29 cellular contexts compared by ENCODE assay signal in the genomic region with DNA sequence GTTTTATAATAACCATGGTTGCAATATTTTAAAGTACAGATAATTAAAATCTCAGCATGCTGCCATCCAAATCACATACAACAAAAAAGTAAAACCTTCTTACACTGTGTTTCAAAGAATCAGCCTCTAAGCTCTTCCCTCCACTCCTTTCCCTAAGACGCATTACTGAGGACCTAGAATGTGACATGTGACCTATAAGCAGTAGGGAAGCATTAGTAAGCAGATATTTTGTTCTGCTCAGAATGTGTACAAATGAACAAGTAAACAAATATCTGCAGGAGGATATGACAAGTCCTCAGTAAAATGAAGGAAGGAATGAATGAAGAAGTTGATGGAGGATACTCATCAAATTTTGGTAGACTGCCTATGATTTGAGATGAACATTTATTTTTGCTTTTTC.
"Had no signal": no experiment of that assay in that cellular context is flagged by ENCODE, and none has a peak within 500 bp of the region (broad histone marks: within the 10 kb centered on the region; RNA-seq: fewer than 3 reads in every experiment).

No MANE protein-coding gene starts in this region.

- H3K9me3 ChIP-seq: breast epithelium, esophagus squamous epithelium, gastrocnemius medialis, left ventricle myocardium inferior, ovary, tibial nerve had no signal

- H3K27ac ChIP-seq: adrenal gland, breast epithelium, esophagus squamous epithelium, gastrocnemius medialis, left ventricle myocardium inferior, ovary, tibial nerve, VCaP had no signal

- ATAC-seq: gastrocnemius medialis; sciatic nerve; stimulated activated memory B cell treated with anti-CD40 and anti-IgM and Interleukin-4, amounts not matched to agents 10 μg/mL and 1 μg/mL and 100 μg/mL, for 72 hours had no signal

- H3K27me3 Mint-ChIP-seq: activated naive CD8-positive, alpha-beta T cell treated with anti-CD3 and anti-CD28 coated beads for 36 hours; progenitor cell of endocrine pancreas; stimulated activated memory B cell treated with anti-CD40 and anti-IgM and Interleukin-4, amounts not matched to agents 10 μg/mL and 1 μg/mL and 100 μg/mL, for 72 hours had no signal

- H3K4me1 ChIP-seq: adrenal gland, breast epithelium, esophagus squamous epithelium, gastrocnemius medialis, left ventricle myocardium inferior, tibial nerve had no signal

- H3K27me3 ChIP-seq: adrenal gland, breast epithelium, esophagus squamous epithelium, gastrocnemius medialis, ovary, tibial nerve had no signal

- H3K9me3 Mint-ChIP-seq: activated naive CD4-positive, alpha-beta T cell treated with anti-CD3 and anti-CD28 coated beads for 36 hours; activated naive CD8-positive, alpha-beta T cell treated with anti-CD3 and anti-CD28 coated beads for 36 hours; activated T-helper 1 cell treated with anti-CD3 and anti-CD28 coated beads, Interleukin-12 subunit alpha, Interleukin-12 subunit beta, Interleukin-2, Interleukin-4 antibody, amounts not matched to agents 30 ng/mL and 10 ng/mL and 1 ng/mL, durations not matched to agents 14 hours and 24 hours and 36 hours; nephron; stimulated activated memory B cell treated with anti-CD40 and anti-IgM and Interleukin-4, amounts not matched to agents 10 μg/mL and 1 μg/mL and 100 μg/mL, for 72 hours had no signal

- H3K36me3 ChIP-seq: adrenal gland, breast epithelium, ovary had no signal

- H3K4me3 ChIP-seq: adrenal gland, breast epithelium, esophagus squamous epithelium, gastrocnemius medialis, left ventricle myocardium inferior, lung, ovary, tibial nerve had no signal

- DNase-seq: activated CD4-positive, alpha-beta T cell treated with anti-CD3 and anti-CD28 coated beads for 4 hours; activated CD4-positive, alpha-beta T cell treated with anti-CD3 and anti-CD28 coated beads, Interleukin-2, amount 50 U/mL, for 48 hours; activated CD8-positive, alpha-beta memory T cell treated with anti-CD3 and anti-CD28 coated beads for 24 hours; activated effector memory CD4-positive, alpha-beta T cell treated with anti-CD3 and anti-CD28 coated beads, Interleukin-2, amount 50 U/mL, for 16 hours; activated naive CD4-positive, alpha-beta T cell treated with anti-CD3 and anti-CD28 coated beads for 36 hours; activated naive CD8-positive, alpha-beta T cell treated with anti-CD3 and anti-CD28 coated beads for 36 hours; adrenal gland; central memory CD4-positive, alpha-beta T cell; dermis blood vessel endothelial cell; effector CD4-positive, alpha-beta T cell; esophagus squamous epithelium; gastrocnemius medialis; glutamatergic neuron; islet precursor cell; left ventricle myocardium inferior; ovary; small intestine; stimulated activated CD4-positive, alpha-beta T cell treated with anti-CD3 and anti-CD28 coated beads, Interleukin-1b, Interleukin-23, amount 100 ng/mL, for 48 hours; stimulated activated CD4-positive, alpha-beta T cell treated with anti-CD3 and anti-CD28 coated beads, Interleukin-4, amount 100 ng/mL, for 4 hours; stimulated activated CD8-positive, alpha-beta memory T cell treated with anti-CD3 and anti-CD28 coated beads, Interleukin-4, amount 100 ng/mL, for 48 hours had no signal

- H3K4me3 Mint-ChIP-seq: activated naive CD4-positive, alpha-beta T cell treated with anti-CD3 and anti-CD28 coated beads for 36 hours; activated naive CD8-positive, alpha-beta T cell treated with anti-CD3 and anti-CD28 coated beads for 36 hours; activated T-helper 1 cell treated with anti-CD3 and anti-CD28 coated beads, Interleukin-12 subunit alpha, Interleukin-12 subunit beta, Interleukin-2, Interleukin-4 antibody, amounts not matched to agents 30 ng/mL and 10 ng/mL and 1 ng/mL, durations not matched to agents 14 hours and 24 hours and 36 hours; nephron; stimulated activated memory B cell treated with anti-CD40 and anti-IgM and Interleukin-4, amounts not matched to agents 10 μg/mL and 1 μg/mL and 100 μg/mL, for 72 hours had no signal

- H3K27ac Mint-ChIP-seq: activated naive CD4-positive, alpha-beta T cell treated with anti-CD3 and anti-CD28 coated beads for 36 hours; activated naive CD8-positive, alpha-beta T cell treated with anti-CD3 and anti-CD28 coated beads for 36 hours; activated T-helper 1 cell treated with anti-CD3 and anti-CD28 coated beads, Interleukin-12 subunit alpha, Interleukin-12 subunit beta, Interleukin-2, Interleukin-4 antibody, amounts not matched to agents 30 ng/mL and 10 ng/mL and 1 ng/mL, durations not matched to agents 14 hours and 24 hours and 36 hours; nephron; progenitor cell of endocrine pancreas; stimulated activated memory B cell treated with anti-CD40 and anti-IgM and Interleukin-4, amounts not matched to agents 10 μg/mL and 1 μg/mL and 100 μg/mL, for 72 hours had no signal

- H3K4me1 Mint-ChIP-seq: nephron; stimulated activated memory B cell treated with anti-CD40 and anti-IgM and Interleukin-4, amounts not matched to agents 10 μg/mL and 1 μg/mL and 100 μg/mL, for 72 hours had no signal
